ENCODE assay signal across 8 cellular contexts in genomic region chr6:42781546-42781810, GRCh38. TPM values are rescaled to one million over a fixed set of nuclear protein-coding genes. Genes with fewer than 3 reads are reported as not detected.
DNase-seq lines count a peak whose midpoint lies in the region; ATAC-seq and TF ChIP-seq lines count a peak whose summit lies in the region.

No MANE protein-coding gene starts in this region.

- peaks cover 2% of the 10 kb centered on the region; the same call in 1 of the 2 replicates for H3K4me1 ChIP-seq in iPS DF 6.9 (ENCODE audit: control insufficient read depth, insufficient read depth, low read length)
- H3K4me1 ChIP-seq in thoracic aorta (ENCODE audit: control insufficient read depth in 1 of 2, low read depth in 2 of 2) = peaks cover 16 to 25% of the 10 kb centered on the region in 2 donors

- peak overlapping the region; percentile 88 to 97 for H3K4me3 Mint-ChIP-seq in activated T-cell treated with anti-CD3 and anti-CD28 coated beads, Interleukin-2, amount 50 U/mL, for 72 hours
- H3K4me3 Mint-ChIP-seq in WTC11 = peak overlapping the region; percentile 66

- H3K36me3 Mint-ChIP-seq in activated T-cell treated with anti-CD3 and anti-CD28 coated beads, Interleukin-2, amount 50 U/mL, for 72 hours (ENCODE audit: insufficient read depth in 2 of 2) = peaks cover 4 to 18% of the 10 kb centered on the region in 2 donors
- no peaks in the 10 kb centered on the region for H3K36me3 Mint-ChIP-seq in WTC11

- H3K27ac ChIP-seq in iPS DF 6.9 (ENCODE audit: low read length) (no peak overlapping the region), thoracic aorta (peak overlapping the region; percentile 69 to 99)

- H3K9me3 Mint-ChIP-seq in activated T-cell treated with anti-CD3 and anti-CD28 coated beads, Interleukin-2, amount 50 U/mL, for 72 hours = no peaks in the 10 kb centered on the region
- no peaks in the 10 kb centered on the region for H3K9me3 Mint-ChIP-seq in WTC11

- peaks cover 40% of the 10 kb centered on the region for H3K4me1 Mint-ChIP-seq in activated T-cell treated with anti-CD3 and anti-CD28 coated beads, Interleukin-2, amount 50 U/mL, for 72 hours (ENCODE audit: low read depth)
- peaks cover 22% of the 10 kb centered on the region for H3K4me1 Mint-ChIP-seq in WTC11

- H3K27me3 Mint-ChIP-seq in activated T-cell treated with anti-CD3 and anti-CD28 coated beads, Interleukin-2, amount 50 U/mL, for 72 hours (ENCODE audit: low read depth) = no peaks in the 10 kb centered on the region
- no peaks in the 10 kb centered on the region for H3K27me3 Mint-ChIP-seq in WTC11 (ENCODE audit: low read depth)

- ATAC-seq in activated T-cell treated with anti-CD3 and anti-CD28 coated beads, Interleukin-2, amount 50 U/mL, for 72 hours (replicated peaks in 1 of 2) = no peak
- ATAC-seq in WTC11 (no peak), thoracic aorta (ENCODE audit: insufficient number of reproducible peaks, low FRiP score, low read depth) (no peak), HG02870 (IDR thresholded peaks at IDR 0.05; ENCODE audit: unreplicated experiment) (no peak), GM18909 (IDR thresholded peaks at IDR 0.05; ENCODE audit: poor library complexity, unreplicated experiment) (no peak)

- H3K27ac Mint-ChIP-seq in activated T-cell treated with anti-CD3 and anti-CD28 coated beads, Interleukin-2, amount 50 U/mL, for 72 hours = peak overlapping the region; percentile 99
- H3K27ac Mint-ChIP-seq in WTC11 = peak overlapping the region; percentile 91

- no peak for DNase-seq in activated T-cell treated with anti-CD3 and anti-CD28 coated beads, Interleukin-2, amount 50 U/mL, for 72 hours
- no peak for DNase-seq in activated T-cell treated with anti-CD3 and anti-CD28 coated beads for 4 hours
- no peak for DNase-seq in WTC11 (ENCODE audit: low spot score)
- no peak for DNase-seq in iPS DF 6.9 (ENCODE audit: low read depth, low spot score)
- DNase-seq in thoracic aorta (ENCODE audit: low spot score) = no peak
- no peak for DNase-seq in NCI-H187 treated with DMSO at 0.1 percent for 48 hours (lab: John Stamatoyannopoulos, UW)

- POLR2A ChIA-PET in WTC11 (lab: Charles Lee) = interaction anchor here (0.6 to 2.6 kb wide), 6 partner anchors 10 to 54 kb away, joined by 3 to 25 read pairs (median 6); partner anchors contain the start of gene TBCC

- TF ChIP-seq CTCF in WTC11 (IDR thresholded peaks at IDR 0.05) = no peak
- no peak for TF ChIP-seq CTCF in thoracic aorta (IDR thresholded peaks at IDR 0.05)

- H3K27me3 ChIP-seq in iPS DF 6.9 (ENCODE audit: control insufficient read depth, insufficient read depth, low read length) = no peaks in the 10 kb centered on the region
- H3K27me3 ChIP-seq in thoracic aorta (replicated peaks; ENCODE audit: insufficient read depth) = no peaks in the 10 kb centered on the region

- H3K36me3 ChIP-seq in iPS DF 6.9 (ENCODE audit: control insufficient read depth, insufficient read depth, low read length) (no peaks in the 10 kb centered on the region), thoracic aorta (no peaks in the 10 kb centered on the region)

- CTCF ChIA-PET in WTC11 (lab: Charles Lee) = interaction anchor here (1.5 kb wide), 1 partner anchor 10 kb away, joined by 3 read pairs; no protein-coding TSS in a partner anchor

- no peaks in the 10 kb centered on the region for H3K9me3 ChIP-seq in iPS DF 6.9 (ENCODE audit: control insufficient read depth, insufficient read depth, low read length)
- no peaks in the 10 kb centered on the region for H3K9me3 ChIP-seq in thoracic aorta

- H3K4me3 ChIP-seq in iPS DF 6.9 (ENCODE audit: low read length) = peak overlapping the region; percentile 39; the same call in 1 of the 2 replicates
- H3K4me3 ChIP-seq in thoracic aorta = peak overlapping the region; percentile 89

- WGBS in iPS DF 6.9 (ENCODE audit: insufficient coverage, insufficient read length) = no CpG with 5 or more reads among the region's 4 CpGs

TF ChIP-seq in WTC11, 78 proteins besides CTCF, POLR2A, EP300 and RAD21 (continues in another document):
- no peak for TF ChIP-seq USF1 (CRISPR knock-in tag; IDR thresholded peaks at IDR 0.05)
- TF ChIP-seq, protein P1, sequence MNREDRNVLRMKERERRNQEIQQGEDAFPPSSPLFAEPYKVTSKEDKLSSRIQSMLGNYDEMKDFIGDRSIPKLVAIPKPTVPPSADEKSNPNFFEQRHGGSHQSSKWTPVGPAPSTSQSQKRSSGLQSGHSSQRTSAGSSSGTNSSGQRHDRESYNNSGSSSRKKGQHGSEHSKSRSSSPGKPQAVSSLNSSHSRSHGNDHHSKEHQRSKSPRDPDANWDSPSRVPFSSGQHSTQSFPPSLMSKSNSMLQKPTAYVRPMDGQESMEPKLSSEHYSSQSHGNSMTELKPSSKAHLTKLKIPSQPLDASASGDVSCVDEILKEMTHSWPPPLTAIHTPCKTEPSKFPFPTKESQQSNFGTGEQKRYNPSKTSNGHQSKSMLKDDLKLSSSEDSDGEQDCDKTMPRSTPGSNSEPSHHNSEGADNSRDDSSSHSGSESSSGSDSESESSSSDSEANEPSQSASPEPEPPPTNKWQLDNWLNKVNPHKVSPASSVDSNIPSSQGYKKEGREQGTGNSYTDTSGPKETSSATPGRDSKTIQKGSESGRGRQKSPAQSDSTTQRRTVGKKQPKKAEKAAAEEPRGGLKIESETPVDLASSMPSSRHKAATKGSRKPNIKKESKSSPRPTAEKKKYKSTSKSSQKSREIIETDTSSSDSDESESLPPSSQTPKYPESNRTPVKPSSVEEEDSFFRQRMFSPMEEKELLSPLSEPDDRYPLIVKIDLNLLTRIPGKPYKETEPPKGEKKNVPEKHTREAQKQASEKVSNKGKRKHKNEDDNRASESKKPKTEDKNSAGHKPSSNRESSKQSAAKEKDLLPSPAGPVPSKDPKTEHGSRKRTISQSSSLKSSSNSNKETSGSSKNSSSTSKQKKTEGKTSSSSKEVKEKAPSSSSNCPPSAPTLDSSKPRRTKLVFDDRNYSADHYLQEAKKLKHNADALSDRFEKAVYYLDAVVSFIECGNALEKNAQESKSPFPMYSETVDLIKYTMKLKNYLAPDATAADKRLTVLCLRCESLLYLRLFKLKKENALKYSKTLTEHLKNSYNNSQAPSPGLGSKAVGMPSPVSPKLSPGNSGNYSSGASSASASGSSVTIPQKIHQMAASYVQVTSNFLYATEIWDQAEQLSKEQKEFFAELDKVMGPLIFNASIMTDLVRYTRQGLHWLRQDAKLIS (CRISPR knock-in tag; IDR thresholded peaks at IDR 0.05; ENCODE audit: borderline replicate concordance) = no peak
- TF ChIP-seq ZNF317 (CRISPR knock-in tag; IDR thresholded peaks at IDR 0.05; ENCODE audit: borderline replicate concordance, low read depth) = no peak
- no peak for TF ChIP-seq GRHL2 (CRISPR knock-in tag; IDR thresholded peaks at IDR 0.05; ENCODE audit: insufficient replicate concordance, severe bottlenecking)
- TF ChIP-seq ZNF671 (CRISPR knock-in tag; IDR thresholded peaks at IDR 0.05) = no peak
- TF ChIP-seq, protein P2, sequence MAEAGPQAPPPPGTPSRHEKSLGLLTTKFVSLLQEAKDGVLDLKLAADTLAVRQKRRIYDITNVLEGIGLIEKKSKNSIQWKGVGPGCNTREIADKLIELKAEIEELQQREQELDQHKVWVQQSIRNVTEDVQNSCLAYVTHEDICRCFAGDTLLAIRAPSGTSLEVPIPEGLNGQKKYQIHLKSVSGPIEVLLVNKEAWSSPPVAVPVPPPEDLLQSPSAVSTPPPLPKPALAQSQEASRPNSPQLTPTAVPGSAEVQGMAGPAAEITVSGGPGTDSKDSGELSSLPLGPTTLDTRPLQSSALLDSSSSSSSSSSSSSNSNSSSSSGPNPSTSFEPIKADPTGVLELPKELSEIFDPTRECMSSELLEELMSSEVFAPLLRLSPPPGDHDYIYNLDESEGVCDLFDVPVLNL (CRISPR knock-in tag; IDR thresholded peaks at IDR 0.05; ENCODE audit: borderline replicate concordance, low read depth) = no peak
- no peak for TF ChIP-seq JAZF1 (CRISPR knock-in tag; IDR thresholded peaks at IDR 0.05)
- no peak for TF ChIP-seq FOXP1 (CRISPR knock-in tag; IDR thresholded peaks at IDR 0.05; ENCODE audit: borderline replicate concordance)

RNA-seq across cellular contexts. Expression of gene BICRAL, which starts 0.4 kb away (rescaled TPM):
- total RNA-seq in activated T-cell treated with anti-CD3 and anti-CD28 coated beads, Interleukin-2, amount 50 U/mL, for 72 hours = 10 to 100 TPM; 21.9 to 24.4 TPM
- 9.4 to 10.3 TPM (median 9.7 TPM) in 3 replicates for total RNA-seq in WTC11 (2021)
- 10 to 100 TPM; 16.5 to 18.8 TPM for total RNA-seq in thoracic aorta

RNA-seq across cellular contexts. Expression of gene TBCC, which starts 35.6 kb away (rescaled TPM):
- 10 to 100 TPM; 24.3 to 25.3 TPM for total RNA-seq in activated T-cell treated with anti-CD3 and anti-CD28 coated beads, Interleukin-2, amount 50 U/mL, for 72 hours
- total RNA-seq in WTC11 (2021) (24.7 to 27.3 TPM (median 25.0 TPM) in 3 replicates), thoracic aorta (10 to 100 TPM; 26.4 to 33.8 TPM)

RNA-seq across cellular contexts. Expression of gene PRPH2, which starts 59.1 kb away (rescaled TPM):
- under 1 TPM in 1 of 2 donors, not detected in 1; 0.14 TPM for total RNA-seq in activated T-cell treated with anti-CD3 and anti-CD28 coated beads, Interleukin-2, amount 50 U/mL, for 72 hours
- 1.0 to 1.9 TPM (median 1.6 TPM) in 3 replicates for total RNA-seq in WTC11 (2021)
- under 1 TPM in 1 of 2 donors, not detected in 1; 0.78 TPM for total RNA-seq in thoracic aorta
